24 cellular contexts compared by ENCODE assay signal in genomic region chr6:154938245-154938583, GRCh38. TPM values are rescaled to one million over a fixed set of nuclear protein-coding genes. Genes with fewer than 3 reads are reported as not detected.
DNase-seq lines count a peak whose midpoint lies in the region; ATAC-seq, FAIRE-seq and TF ChIP-seq lines count a peak whose summit lies in the region.
"Had no signal": no experiment of that assay in that cellular context is flagged by ENCODE, and none has a peak within 500 bp of the region (broad histone marks: within the 10 kb centered on the region; RNA-seq: fewer than 3 reads in every experiment).

No MANE protein-coding gene starts in this region.

- H2BK5ac ChIP-seq in IMR-90 (ENCODE audit: low read depth, low read length, poor library complexity, severe bottlenecking) = no peak overlapping the region

- H3K4me1 ChIP-seq in IMR-90 (ENCODE audit: control insufficient read depth, insufficient read depth, low read length) (peaks cover 13% of the 10 kb centered on the region), endothelial cell of umbilical vein (ENCODE audit: control insufficient read depth, extremely low read depth, insufficient read depth, low read length) (peaks cover 4% of the 10 kb centered on the region)
- H3K4me1 ChIP-seq: psoas muscle had no signal

- no peak overlapping the region for H3K27ac Mint-ChIP-seq in activated CD4-positive, alpha-beta T cell treated with anti-CD3 and anti-CD28 coated beads, Interleukin-2, amount 10 ng/mL, durations not matched to agents 24 days and 14 days
- H3K27ac Mint-ChIP-seq: activated naive CD4-positive, alpha-beta T cell treated with anti-CD3 and anti-CD28 coated beads, Interleukin-2, amount 10 ng/mL, durations not matched to agents 7 days and 5 days; CD8-positive, alpha-beta T cell; natural killer cell treated with Interleukin-12 subunit alpha and Interleukin-12 subunit beta and Interleukin-15 and Interleukin-18, amount 100 ng/mL, for 72 hours had no signal

- BruUV-seq in IMR-90 (replicated peaks; lab: Mats Ljungman, UMichigan) (no TSS peak), endothelial cell of umbilical vein (replicated peaks; lab: Mats Ljungman, UMichigan) (no TSS peak)

- H3K27me3 ChIP-seq in IMR-90 (ENCODE audit: control insufficient read depth, insufficient read depth, low read length) = no peaks in the 10 kb centered on the region
- no peaks in the 10 kb centered on the region for H3K27me3 ChIP-seq in endothelial cell of umbilical vein (ENCODE audit: control insufficient read depth in 2 of 2, insufficient read depth in 2 of 2, low read length in 2 of 2)
- H3K27me3 ChIP-seq: suprapubic skin had no signal

- no peak overlapping the region; the same call in 1 of the 2 replicates for H4K5ac ChIP-seq in IMR-90 (ENCODE audit: low read depth, low read length)

- H3K18ac ChIP-seq in IMR-90 (ENCODE audit: low read depth, low read length) = peak overlapping the region; percentile 53; the same call in 1 of the 2 replicates

- H2AFZ ChIP-seq in IMR-90 (replicated peaks; ENCODE audit: low read length, poor library complexity) (peak overlapping the region; percentile 6), endothelial cell of umbilical vein (ENCODE audit: low read depth, low read length) (no peak overlapping the region)

- H3K36me3 ChIP-seq in IMR-90 (ENCODE audit: control insufficient read depth, insufficient read depth, low read length) (no peaks in the 10 kb centered on the region), endothelial cell of umbilical vein (ENCODE audit: control insufficient read depth in 2 of 2, extremely low read depth in 1 of 2, insufficient read depth in 2 of 2, low read length in 2 of 2) (no peaks in the 10 kb centered on the region)
- H3K36me3 ChIP-seq: suprapubic skin had no signal

- POLR2A ChIA-PET in IMR-90 (lab: Charles Lee; ENCODE audit: unreplicated experiment) (no interaction called here), endothelial cell of umbilical vein (lab: Charles Lee) (no interaction called here)

- in situ Hi-C loops in IMR-90 (cut with MboI; ENCODE audit: low sequenced_read_pairs) = no loop called here

- peak overlapping the region; percentile 49 for H3K4me2 ChIP-seq in IMR-90 (ENCODE audit: low read depth, low read length)
- peak overlapping the region; percentile 43 for H3K4me2 ChIP-seq in endothelial cell of umbilical vein (ENCODE audit: insufficient read depth, low read length)

- no peak overlapping the region for H3K4me3 Mint-ChIP-seq in activated CD4-positive, alpha-beta T cell treated with anti-CD3 and anti-CD28 coated beads, Interleukin-2, amount 10 ng/mL, durations not matched to agents 24 days and 14 days
- H3K4me3 Mint-ChIP-seq: activated naive CD4-positive, alpha-beta T cell treated with anti-CD3 and anti-CD28 coated beads, Interleukin-2, amount 10 ng/mL, durations not matched to agents 7 days and 5 days; CD8-positive, alpha-beta T cell; natural killer cell treated with Interleukin-12 subunit alpha and Interleukin-12 subunit beta and Interleukin-15 and Interleukin-18, amount 100 ng/mL, for 72 hours had no signal

- TF ChIP-seq CTCF in IMR-90 (conservative IDR thresholded peaks at IDR 0.05; ENCODE audit: low read depth, low read length) (no peak), endothelial cell of umbilical vein (IDR thresholded peaks at IDR 0.05; ENCODE audit: extremely low read depth in 1 of 2, insufficient read depth in 1 of 2, low read depth in 1 of 2, low read length in 2 of 2) (no peak)

- peak overlapping the region; percentile 69 for H2BK120ac ChIP-seq in IMR-90 (ENCODE audit: low read depth, low read length)

- peaks cover 2% of the 10 kb centered on the region for H3K4me1 Mint-ChIP-seq in activated CD4-positive, alpha-beta T cell treated with anti-CD3 and anti-CD28 coated beads, Interleukin-2, amount 10 ng/mL, durations not matched to agents 24 days and 14 days
- H3K4me1 Mint-ChIP-seq: activated naive CD4-positive, alpha-beta T cell treated with anti-CD3 and anti-CD28 coated beads, Interleukin-2, amount 10 ng/mL, durations not matched to agents 7 days and 5 days had no signal

- peak overlapping the region; percentile 70 for H2AK9ac ChIP-seq in IMR-90 (replicated peaks; ENCODE audit: low read depth, low read length, poor library complexity)

- dilution Hi-C loops in IMR-90 (cut with HindIII; ENCODE audit: low sequenced_read_pairs, unreplicated experiment) = no loop called here
- dilution Hi-C loops in endothelial cell of umbilical vein (cut with MboI; ENCODE audit: extremely low pct_ligation_motif_present, low sequenced_read_pairs) = no loop called here

- H3K36me3 Mint-ChIP-seq in activated CD4-positive, alpha-beta T cell treated with anti-CD3 and anti-CD28 coated beads, Interleukin-2, amount 10 ng/mL, durations not matched to agents 24 days and 14 days (ENCODE audit: low read depth) = no peaks in the 10 kb centered on the region
- H3K36me3 Mint-ChIP-seq: activated naive CD4-positive, alpha-beta T cell treated with anti-CD3 and anti-CD28 coated beads, Interleukin-2, amount 10 ng/mL, durations not matched to agents 7 days and 5 days; natural killer cell treated with Interleukin-12 subunit alpha and Interleukin-12 subunit beta and Interleukin-15 and Interleukin-18, amount 100 ng/mL, for 72 hours had no signal

- H3K27me3 Mint-ChIP-seq in activated CD4-positive, alpha-beta T cell treated with anti-CD3 and anti-CD28 coated beads, Interleukin-2, amount 10 ng/mL, durations not matched to agents 24 days and 14 days = no peaks in the 10 kb centered on the region
- H3K27me3 Mint-ChIP-seq: activated naive CD4-positive, alpha-beta T cell treated with anti-CD3 and anti-CD28 coated beads, Interleukin-2, amount 10 ng/mL, durations not matched to agents 7 days and 5 days; natural killer cell treated with Interleukin-12 subunit alpha and Interleukin-12 subunit beta and Interleukin-15 and Interleukin-18, amount 100 ng/mL, for 72 hours had no signal

- H3K79me1 ChIP-seq in IMR-90 (ENCODE audit: low read depth in 1 of 2, low read length in 2 of 2) = peaks cover 0 to 10% of the 10 kb centered on the region in 2 experiments; a peak in 1 of 4 replicates

- H4K8ac ChIP-seq in IMR-90 (ENCODE audit: low read depth in 2 of 2, low read length in 2 of 2) = peak overlapping the region in 1 of 2 experiments; percentile 34; a peak in 1 of 4 replicates

- H2AK5ac ChIP-seq in IMR-90 (ENCODE audit: low read depth, low read length) = no peak overlapping the region

- TF ChIP-seq RAD21 in IMR-90 (IDR thresholded peaks at IDR 0.05; ENCODE audit: low read length) = no peak

- H4K91ac ChIP-seq in IMR-90 (ENCODE audit: insufficient read depth, low read depth, low read length) = 0 out of 2 replicates have a peak overlapping the region, but pooled peaks have one; percentile 12

- H4K20me1 ChIP-seq in IMR-90 (ENCODE audit: insufficient read depth, low read length) = no peaks in the 10 kb centered on the region
- no peaks in the 10 kb centered on the region for H4K20me1 ChIP-seq in endothelial cell of umbilical vein (replicated peaks; ENCODE audit: control insufficient read depth, extremely low read depth, insufficient read depth, low read length)

- H3K9me1 ChIP-seq in IMR-90 (ENCODE audit: insufficient read depth, low read length) (peaks cover 8% of the 10 kb centered on the region), endothelial cell of umbilical vein (replicated peaks; ENCODE audit: control insufficient read depth, extremely low read depth, insufficient read depth, low read length) (no peaks in the 10 kb centered on the region)

- CTCF ChIA-PET in IMR-90 (lab: Yijun Ruan, JAX) = interaction anchor here (0.6 to 1.4 kb wide), 3 partner anchors 11 to 239 kb away, joined by 3 read pairs; no protein-coding TSS in a partner anchor
- CTCF ChIA-PET in endothelial cell of umbilical vein (lab: Charles Lee) = interaction anchor here (1.0 to 1.7 kb wide), 3 partner anchors 22 to 234 kb away, joined by 3 to 5 read pairs (median 4); no protein-coding TSS in a partner anchor

- DNase-seq in IMR-90 (no peak), NCI-H2029 (lab: John Stamatoyannopoulos, UW) (peak; percentile 86), endothelial cell of umbilical vein (ENCODE audit: low read depth, low spot score) (no peak), posterior vena cava (ENCODE audit: low spot score) (peak; percentile 67), DMS114 treated with DMSO at 0.1 percent for 48 hours (lab: John Stamatoyannopoulos, UW; ENCODE audit: unreplicated experiment) (no peak), occipital lobe (lab: John Stamatoyannopoulos, UW) (no peak)
- no peak for DNase-seq in activated CD4-positive, alpha-beta T cell treated with anti-CD3 and anti-CD28 coated beads, Interleukin-2, amount 10 ng/mL, durations not matched to agents 24 days and 14 days
- DNase-seq: activated CD4-positive, alpha-beta T cell treated with anti-CD3 and anti-CD28 coated beads for 4 hours; activated naive CD4-positive, alpha-beta T cell treated with anti-CD3 and anti-CD28 coated beads, Interleukin-2, amount 10 ng/mL, durations not matched to agents 7 days and 5 days; activated T-cell treated with anti-CD3 and anti-CD28 coated beads, Interleukin-2, amount 50 U/mL, for 48 hours; amygdala; CD8-positive, alpha-beta T cell; glutamatergic neuron; KBM-7; left cardiac atrium; midbrain; NCI-H2081 treated with DMSO at 0.1 percent for 48 hours; NCI-H774; psoas muscle had no signal

- H3K9me3 Mint-ChIP-seq in activated CD4-positive, alpha-beta T cell treated with anti-CD3 and anti-CD28 coated beads, Interleukin-2, amount 10 ng/mL, durations not matched to agents 24 days and 14 days = peaks cover 12% of the 10 kb centered on the region
- H3K9me3 Mint-ChIP-seq: activated naive CD4-positive, alpha-beta T cell treated with anti-CD3 and anti-CD28 coated beads, Interleukin-2, amount 10 ng/mL, durations not matched to agents 7 days and 5 days; CD8-positive, alpha-beta T cell; natural killer cell treated with Interleukin-12 subunit alpha and Interleukin-12 subunit beta and Interleukin-15 and Interleukin-18, amount 100 ng/mL, for 72 hours had no signal

- no peak for FAIRE-seq in endothelial cell of umbilical vein (lab: Jason Lieb, UNC)
- FAIRE-seq: GM12878, TTC549 had no signal

- H2BK20ac ChIP-seq in IMR-90 (ENCODE audit: low read depth, low read length) = peak overlapping the region; percentile 47; the same call in 1 of the 2 replicates

- H3K56ac ChIP-seq in IMR-90 (ENCODE audit: extremely low read depth, insufficient read depth, low read length) = no peak overlapping the region

- H3K4ac ChIP-seq in IMR-90 (ENCODE audit: low read depth, low read length) = peak overlapping the region; percentile 62

- TF ChIP-seq POLR2A in IMR-90 (IDR thresholded peaks at IDR 0.05; ENCODE audit: low read depth, low read length) (no peak), endothelial cell of umbilical vein (IDR thresholded peaks at IDR 0.05; ENCODE audit: low read depth, low read length) (no peak)

- no peaks in the 10 kb centered on the region for H3K9me3 ChIP-seq in IMR-90 (ENCODE audit: control insufficient read depth, insufficient read depth, low read length)
- H3K9me3 ChIP-seq in endothelial cell of umbilical vein (replicated peaks; ENCODE audit: control insufficient read depth, insufficient read depth, low read length) = no peaks in the 10 kb centered on the region
- H3K9me3 ChIP-seq: psoas muscle, suprapubic skin had no signal

- H3K9ac ChIP-seq in IMR-90 (ENCODE audit: low read depth, low read length) = no peak overlapping the region
- no peak overlapping the region for H3K9ac ChIP-seq in endothelial cell of umbilical vein (replicated peaks; ENCODE audit: extremely low read depth, insufficient read depth, low read length)

- peak overlapping the region; percentile 21; the same call in 1 of the 2 replicates for H3K23ac ChIP-seq in IMR-90 (ENCODE audit: low read depth, low read length)

- no peaks in the 10 kb centered on the region for H3K79me2 ChIP-seq in endothelial cell of umbilical vein (ENCODE audit: control insufficient read depth, insufficient read depth, low read length)

- H3K4me3 ChIP-seq in IMR-90 (ENCODE audit: insufficient read depth, low read depth, low read length) (no peak overlapping the region), endothelial cell of umbilical vein (replicated peaks in 1 of 3; ENCODE audit: insufficient read depth in 1 of 3, low read depth in 1 of 3, low read length in 3 of 3) (no peak overlapping the region)
- H3K4me3 ChIP-seq: GM12878, psoas muscle, suprapubic skin had no signal

- WGBS in IMR-90 (ENCODE audit: extremely low coverage in 2 of 2, insufficient read length in 1 of 2), 2 experiments = no CpG with 5 or more reads among the region's 9 CpGs

- no peak overlapping the region for H2BK15ac ChIP-seq in IMR-90 (ENCODE audit: low read depth, low read length)

- intact Hi-C loops in IMR-90 (cut with micrococcal nuclease) (no loop called here), endothelial cell of umbilical vein (cut with micrococcal nuclease) (no loop called here), posterior vena cava (cut with DNase I) (no loop called here)
- intact Hi-C loops in activated CD4-positive, alpha-beta T cell treated with anti-CD3 and anti-CD28 coated beads, Interleukin-2, amount 10 ng/mL, durations not matched to agents 24 days and 14 days (cut with micrococcal nuclease) = no loop called here

- peak overlapping the region; percentile 46; the same call in 1 of the 2 replicates for H3K14ac ChIP-seq in IMR-90 (replicated peaks; ENCODE audit: low read depth, low read length)

- H3K27ac ChIP-seq in IMR-90 (ENCODE audit: insufficient read depth, low read length) (peak overlapping the region; percentile 70; the same call in 1 of the 2 replicates), endothelial cell of umbilical vein (ENCODE audit: insufficient read depth, low read depth, low read length) (no peak overlapping the region)
- H3K27ac ChIP-seq: psoas muscle, suprapubic skin had no signal

- ATAC-seq in IMR-90 (ENCODE audit: low read depth) = no peak
- ATAC-seq: CD8-positive, alpha-beta T cell; GM12878; left cardiac atrium; natural killer cell treated with Interleukin-12 subunit alpha and Interleukin-12 subunit beta and Interleukin-15 and Interleukin-18, amount 100 ng/mL, for 72 hours; Right ventricle myocardium inferior had no signal

RNA-seq across cellular contexts. Expression of gene TIAM2, which starts 56.9 kb away (rescaled TPM):
- 4.7 and 5.6 TPM in 2 replicates for total RNA-seq in IMR-90 (2012; rRNA removed)
- polyA plus RNA-seq in IMR-90 (2012; rRNA removed) = 2.4 and 3.1 TPM in 2 replicates
- polyA plus RNA-seq in IMR-90 (2012; cell fraction: cytosol; rRNA removed) = 1.3 and 4.4 TPM in 2 replicates
- 2.7 and 10.6 TPM in 2 replicates for polyA plus RNA-seq in IMR-90 (2012; cell fraction: nucleus; rRNA removed; ENCODE audit: low replicate concordance)
- total RNA-seq in endothelial cell of umbilical vein = 13.5 and 18.5 TPM in 2 replicates
- 9.6 TPM in 2 replicates for polyA plus RNA-seq in endothelial cell of umbilical vein
- polyA plus RNA-seq in endothelial cell of umbilical vein (2011; cell fraction: cytosol; rRNA removed) = 8.0 and 8.8 TPM in 2 replicates
- 33.4 and 38.1 TPM in 2 replicates for polyA plus RNA-seq in endothelial cell of umbilical vein (2011; cell fraction: nucleus; rRNA removed)
- polyA plus RNA-seq in endothelial cell of umbilical vein (2012) = 10.7 and 12.1 TPM in 2 replicates
- 35.6 and 59.8 TPM in 2 replicates for polyA minus RNA-seq in endothelial cell of umbilical vein
- polyA minus RNA-seq in endothelial cell of umbilical vein (2011; cell fraction: cytosol; rRNA and poly(A)+ RNA removed) = 0.72 TPM
- 69.9 and 85.0 TPM in 2 replicates for polyA minus RNA-seq in endothelial cell of umbilical vein (2011; cell fraction: nucleus; rRNA and poly(A)+ RNA removed)
- total RNA-seq in posterior vena cava = 10 to 100 TPM in 1 of 2 donors, 1 to 10 TPM in 1; 7.8 to 11.2 TPM
- 86.9 and 91.9 TPM in 2 replicates for total RNA-seq in activated CD4-positive, alpha-beta T cell treated with anti-CD3 and anti-CD28 coated beads, Interleukin-2, amount 10 ng/mL, durations not matched to agents 24 days and 14 days
- 191 TPM for total RNA-seq in occipital lobe

Comparison
In these comparisons a context has a peak if more than half of its experiments do, and no peak if none do; other contexts are left out.
1. DNase-seq: peak in NCI-H2029 (single experiment) and posterior vena cava (single experiment); none in IMR-90 (single experiment), endothelial cell of umbilical vein (single experiment), activated CD4-positive, alpha-beta T cell treated with anti-CD3 and anti-CD28 coated beads, Interleukin-2, amount 10 ng/mL, durations not matched to agents 24 days and 14 days (single experiment), DMS114 treated with DMSO at 0.1 percent for 48 hours (single experiment) and occipital lobe (single experiment).